In genomic region chr9:34628656-34629491, GRCh38 we compare ENCODE assay signal across 9 cellular contexts. TPM values are rescaled to one million over a fixed set of nuclear protein-coding genes. Genes with fewer than 3 reads are reported as not detected.
DNase-seq lines count a peak whose midpoint lies in the region; ATAC-seq and TF ChIP-seq lines count a peak whose summit lies in the region.
"Had no signal": no experiment of that assay in that cellular context is flagged by ENCODE, and none has a peak within 500 bp of the region (broad histone marks: within the 10 kb centered on the region; RNA-seq: fewer than 3 reads in every experiment).

Gene ARID3C (minus strand): TSS chr9:34629066. CDS start chr9:34628014, 1,052 bp downstream.

- peak; percentile 51 for DNase-seq in Daoy (ENCODE audit: low read depth)
- DNase-seq in MG63 = peak; percentile 33
- DNase-seq in activated T-cell treated with anti-CD3 and anti-CD28 coated beads, Interleukin-2, amount 50 U/mL, for 72 hours = peak; percentile 55 to 59
- no peak for DNase-seq in foreskin keratinocyte
- DNase-seq in progenitor cell of endocrine pancreas (ENCODE audit: low spot score, unreplicated experiment) = peak; percentile 50
- no peak for DNase-seq in effector CD4-positive, alpha-beta T cell
- DNase-seq in dedifferentiated amniotic fluid mesenchymal stem cell (ENCODE audit: extremely low spot score) = no peak

- no peaks in the 10 kb centered on the region for H3K9me3 Mint-ChIP-seq in activated T-cell treated with anti-CD3 and anti-CD28 coated beads, Interleukin-2, amount 50 U/mL, for 72 hours
- no peaks in the 10 kb centered on the region for H3K9me3 Mint-ChIP-seq in progenitor cell of endocrine pancreas (ENCODE audit: low read depth)

- no peaks in the 10 kb centered on the region for H3K36me3 ChIP-seq in MG63

- H3K27me3 ChIP-seq in MG63 (peaks cover 18% of the 10 kb centered on the region), foreskin keratinocyte (peaks cover 71% of the 10 kb centered on the region)

- no peak within 1 kb of the TSS for H3K27ac Mint-ChIP-seq in activated T-cell treated with anti-CD3 and anti-CD28 coated beads, Interleukin-2, amount 50 U/mL, for 72 hours
- H3K27ac Mint-ChIP-seq in progenitor cell of endocrine pancreas = peak within 1 kb of the TSS; percentile 75

- no peaks in the 10 kb centered on the region for H3K4me1 ChIP-seq in foreskin keratinocyte

- H3K4me1 Mint-ChIP-seq in activated T-cell treated with anti-CD3 and anti-CD28 coated beads, Interleukin-2, amount 50 U/mL, for 72 hours (ENCODE audit: low read depth) = peaks cover 34% of the 10 kb centered on the region
- H3K4me1 Mint-ChIP-seq in progenitor cell of endocrine pancreas (ENCODE audit: low read depth) = peaks cover 34% of the 10 kb centered on the region

- peak within 1 kb of the TSS; percentile 82 to 86 for H3K4me3 Mint-ChIP-seq in activated T-cell treated with anti-CD3 and anti-CD28 coated beads, Interleukin-2, amount 50 U/mL, for 72 hours
- H3K4me3 Mint-ChIP-seq in progenitor cell of endocrine pancreas (ENCODE audit: low read depth) = peak within 1 kb of the TSS; percentile 77

- TF ChIP-seq CTCF in foreskin keratinocyte (conservative IDR thresholded peaks at IDR 0.05) = peak; percentile 21
- TF ChIP-seq CTCF in progenitor cell of endocrine pancreas (IDR thresholded peaks at IDR 0.05; ENCODE audit: unreplicated experiment) = no peak

- H3K36me3 Mint-ChIP-seq in activated T-cell treated with anti-CD3 and anti-CD28 coated beads, Interleukin-2, amount 50 U/mL, for 72 hours (ENCODE audit: insufficient read depth in 2 of 2) = peaks cover 0 to 2% of the 10 kb centered on the region in 2 donors
- H3K36me3 Mint-ChIP-seq in progenitor cell of endocrine pancreas (ENCODE audit: insufficient read depth) = peaks cover under 1% of the 10 kb centered on the region

- peaks cover 62% of the 10 kb centered on the region for H3K27me3 Mint-ChIP-seq in activated T-cell treated with anti-CD3 and anti-CD28 coated beads, Interleukin-2, amount 50 U/mL, for 72 hours (ENCODE audit: low read depth)
- peaks cover 37% of the 10 kb centered on the region for H3K27me3 Mint-ChIP-seq in progenitor cell of endocrine pancreas

- H3K4me3 ChIP-seq in MG63 = no peak within 1 kb of the TSS

- no peaks in the 10 kb centered on the region for H3K9me3 ChIP-seq in MG63

- ATAC-seq in activated T-cell treated with anti-CD3 and anti-CD28 coated beads, Interleukin-2, amount 50 U/mL, for 72 hours (replicated peaks in 1 of 2) = peak; percentile 85 to 88
- ATAC-seq in foreskin keratinocyte (peak; percentile 68), HG03571 (IDR thresholded peaks at IDR 0.05; ENCODE audit: unreplicated experiment) (no peak)

- no peak within 1 kb of the TSS for H3K27ac ChIP-seq in foreskin keratinocyte

RNA-seq across cellular contexts. Expression of gene ARID3C, which starts in this region (rescaled TPM):
- not detected in 2 replicates for total RNA-seq in Daoy (2014; rRNA removed; shearing (Covaris generic))
- total RNA-seq in MG63 (2014; rRNA removed; shearing (Covaris generic); ENCODE audit: low replicate concordance) = 0.16 TPM in 1 of 2 replicates, not detected in the other
- total RNA-seq in activated T-cell treated with anti-CD3 and anti-CD28 coated beads, Interleukin-2, amount 50 U/mL, for 72 hours = under 1 TPM; 0.16 to 0.29 TPM
- total RNA-seq in foreskin keratinocyte (0.07 and 0.17 TPM in 2 replicates), progenitor cell of endocrine pancreas (8.5 and 12.0 TPM in 2 replicates)
- polyA plus RNA-seq in foreskin keratinocyte = 0.07 and 0.13 TPM in 2 replicates
- total RNA-seq: myocyte had no signal

Comparison
In these comparisons a context has a peak if more than half of its experiments do, and no peak if none do; other contexts are left out.
1. Peak in DNase-seq in Daoy; RNA of the gene not detected or under 1 TPM.
2. Peak in DNase-seq in MG63; RNA of the gene not detected or under 1 TPM.
3. Peak in DNase-seq and ATAC-seq in activated T-cell treated with anti-CD3 and anti-CD28 coated beads, Interleukin-2, amount 50 U/mL, for 72 hours; RNA of the gene not detected or under 1 TPM.
4. Peak in ATAC-seq in foreskin keratinocyte; RNA of the gene not detected or under 1 TPM.